Comparison of ENCODE assay signal across 9 cellular contexts in the genomic region with DNA sequence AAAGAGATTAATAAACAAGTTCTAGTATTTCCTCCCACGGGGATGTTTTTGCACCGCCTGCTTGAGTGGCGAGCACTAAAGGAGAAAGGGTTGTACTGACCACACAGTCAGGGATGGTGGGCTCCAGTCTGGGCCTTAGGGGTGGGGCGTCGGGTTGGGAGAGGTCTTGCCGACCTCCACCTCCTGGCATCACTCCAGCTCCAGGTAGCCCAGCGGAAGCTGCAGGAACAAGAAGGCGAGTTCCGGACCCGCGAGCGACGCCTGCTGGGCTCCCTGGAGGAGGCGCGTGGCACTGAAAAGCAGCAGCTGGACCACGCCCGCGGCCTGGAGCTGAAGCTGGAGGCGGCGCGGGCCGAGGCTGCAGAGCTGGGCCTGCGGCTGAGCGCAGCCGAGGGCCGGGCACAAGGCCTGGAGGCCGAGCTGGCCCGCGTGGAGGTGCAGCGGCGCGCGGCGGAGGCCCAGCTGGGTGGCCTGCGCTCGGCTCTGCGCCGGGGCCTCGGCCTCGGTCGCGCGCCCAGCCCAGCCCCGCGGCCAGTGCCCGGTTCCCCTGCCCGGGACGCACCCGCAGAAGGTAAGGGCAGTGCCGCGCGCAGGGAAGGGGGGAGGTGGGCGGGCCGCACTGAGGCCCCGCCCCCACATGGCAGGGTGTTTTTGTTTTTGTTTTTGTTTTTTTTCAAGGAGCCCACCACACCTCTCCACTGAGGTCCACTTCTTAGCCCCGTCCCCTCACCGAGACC. TPM values are rescaled to one million over a fixed set of nuclear protein-coding genes. Genes with fewer than 3 reads are reported as not detected.
A peak's percentile ranks its signal among the peaks of the same experiment; 100 is the strongest.
DNase-seq lines count a peak whose midpoint lies in the region; ATAC-seq and TF ChIP-seq lines count a peak whose summit lies in the region.
"Had no signal": no experiment of that assay in that cellular context is flagged by ENCODE, and none has a peak within 500 bp of the region (broad histone marks: within the 10 kb centered on the region; RNA-seq: fewer than 3 reads in every experiment).

No MANE protein-coding gene starts in this region.

- peak overlapping the region; percentile 87 for H3K27ac ChIP-seq in HEK293 (ENCODE audit: extremely low read depth, low read depth, low read length)
- H3K27ac ChIP-seq in endodermal cell (ENCODE audit: low read depth, low read length) = no peak overlapping the region
- H3K27ac ChIP-seq: epithelial cell of prostate had no signal

- H3K4me3 ChIP-seq in HEK293 (ENCODE audit: low read depth, low read length) (peak overlapping the region; percentile 36), endodermal cell (ENCODE audit: low read length) (peak overlapping the region; percentile 71)

- POLR2A ChIA-PET in HEK293 (lab: Yijun Ruan, JAX) = interaction anchor here (0.5 to 1.9 kb wide), 8 partner anchors 9 to 475 kb away, joined by 3 to 7 read pairs (median 3); a partner anchor contains a TSS
- POLR2A ChIA-PET in activated CD8-positive, alpha-beta T cell treated with anti-CD3 and anti-CD28 coated beads, Interleukin-2, amount 10 ng/mL, durations not matched to agents 7 days and 5 days (lab: Charles Lee) = interaction anchor here (1.3 to 1.8 kb wide), 2 partner anchors 12 to 56 kb away, joined by 3 to 5 read pairs; no protein-coding TSS in a partner anchor

- H3K9me3 Mint-ChIP-seq in activated CD8-positive, alpha-beta T cell treated with anti-CD3 and anti-CD28 coated beads, Interleukin-2, amount 10 ng/mL, durations not matched to agents 7 days and 5 days (ENCODE audit: insufficient read depth) = no peaks in the 10 kb centered on the region
- no peaks in the 10 kb centered on the region for H3K9me3 Mint-ChIP-seq in endodermal cell

- no peaks in the 10 kb centered on the region for H3K9me3 ChIP-seq in HEK293 (ENCODE audit: control insufficient read depth, insufficient read depth, low read depth, low read length)
- no peaks in the 10 kb centered on the region for H3K9me3 ChIP-seq in endodermal cell (ENCODE audit: control insufficient read depth, low read length)

- DNase-seq in DMS79 (lab: John Stamatoyannopoulos, UW) (peak; percentile 37), NCI-H460 (ENCODE audit: extremely low read depth, low read depth) (peak; percentile 72), endodermal cell (peak; percentile 98), midbrain (lab: John Stamatoyannopoulos, UW) (peak; percentile 37)
- DNase-seq in activated CD8-positive, alpha-beta T cell treated with anti-CD3 and anti-CD28 coated beads, Interleukin-2, amount 10 ng/mL, durations not matched to agents 7 days and 5 days = peak; percentile 85
- DNase-seq in stimulated activated CD8-positive, alpha-beta memory T cell treated with anti-CD3 and anti-CD28 coated beads, Interleukin-15, amount 100 ng/mL, for 48 hours (ENCODE audit: low read depth in 2 of 2) = peak; percentile 74 to 78

- peak overlapping the region; percentile 65 for H3K4me3 Mint-ChIP-seq in activated CD8-positive, alpha-beta T cell treated with anti-CD3 and anti-CD28 coated beads, Interleukin-2, amount 10 ng/mL, durations not matched to agents 7 days and 5 days
- H3K4me3 Mint-ChIP-seq in endodermal cell = peak overlapping the region; percentile 35

- H3K27me3 ChIP-seq in endodermal cell (ENCODE audit: control insufficient read depth, insufficient read depth, low read length, poor library complexity, severe bottlenecking) = no peaks in the 10 kb centered on the region

- peak; percentile 94 for ATAC-seq in activated CD8-positive, alpha-beta T cell treated with anti-CD3 and anti-CD28 coated beads, Interleukin-2, amount 10 ng/mL, durations not matched to agents 7 days and 5 days
- no peak for ATAC-seq in HG03097 (IDR thresholded peaks at IDR 0.05; ENCODE audit: low FRiP score, unreplicated experiment)

- peak overlapping the region; percentile 66 for H3K27ac Mint-ChIP-seq in activated CD8-positive, alpha-beta T cell treated with anti-CD3 and anti-CD28 coated beads, Interleukin-2, amount 10 ng/mL, durations not matched to agents 7 days and 5 days
- H3K27ac Mint-ChIP-seq in endodermal cell = peak overlapping the region; percentile 55

- H3K4me1 Mint-ChIP-seq in activated CD8-positive, alpha-beta T cell treated with anti-CD3 and anti-CD28 coated beads, Interleukin-2, amount 10 ng/mL, durations not matched to agents 7 days and 5 days (ENCODE audit: low read depth) = peaks cover 12% of the 10 kb centered on the region
- H3K4me1 Mint-ChIP-seq in endodermal cell = peaks cover 2% of the 10 kb centered on the region

- no peaks in the 10 kb centered on the region for H3K27me3 Mint-ChIP-seq in activated CD8-positive, alpha-beta T cell treated with anti-CD3 and anti-CD28 coated beads, Interleukin-2, amount 10 ng/mL, durations not matched to agents 7 days and 5 days (ENCODE audit: low read depth)
- H3K27me3 Mint-ChIP-seq in endodermal cell (ENCODE audit: insufficient read depth) = no peaks in the 10 kb centered on the region

- peaks cover 3% of the 10 kb centered on the region; the same call in 1 of the 2 replicates for H3K4me1 ChIP-seq in HEK293 (ENCODE audit: control insufficient read depth, insufficient read depth, low read length)
- H3K4me1 ChIP-seq in endodermal cell (ENCODE audit: control insufficient read depth, insufficient read depth, low read length) = no peaks in the 10 kb centered on the region

- WGBS in endodermal cell (ENCODE audit: insufficient coverage in 1 of 2, insufficient read length in 1 of 2), 2 experiments = 8 to 58% methylated on average over 6 to 54 of the region's 57 CpGs

- CTCF ChIA-PET in HEK293 (lab: Yijun Ruan, JAX) = interaction anchor here (0.6 to 8.7 kb wide), 29 partner anchors 8 to 396 kb away, joined by 3 to 115 read pairs (median 4); a partner anchor contains a TSS
- CTCF ChIA-PET in activated CD8-positive, alpha-beta T cell treated with anti-CD3 and anti-CD28 coated beads, Interleukin-2, amount 10 ng/mL, durations not matched to agents 7 days and 5 days (lab: Charles Lee) = interaction anchor here (0.6 to 3.5 kb wide), 29 partner anchors 9 to 1433 kb away, joined by 3 to 37 read pairs (median 4); a partner anchor contains a TSS

- no peaks in the 10 kb centered on the region for H3K36me3 Mint-ChIP-seq in activated CD8-positive, alpha-beta T cell treated with anti-CD3 and anti-CD28 coated beads, Interleukin-2, amount 10 ng/mL, durations not matched to agents 7 days and 5 days (ENCODE audit: low read depth)
- peaks cover 25% of the 10 kb centered on the region for H3K36me3 Mint-ChIP-seq in endodermal cell (ENCODE audit: low read depth)

- H3K36me3 ChIP-seq in HEK293 (ENCODE audit: control insufficient read depth in 2 of 2, insufficient read depth in 1 of 2, low read length in 2 of 2) = peaks cover 3 to 27% of the 10 kb centered on the region in 2 experiments; a peak in 2 of 3 replicates
- H3K36me3 ChIP-seq in endodermal cell (ENCODE audit: control insufficient read depth, insufficient read depth, low read length) = peaks cover 5% of the 10 kb centered on the region

- H3K9ac ChIP-seq in endodermal cell (ENCODE audit: extremely low read depth, low read length, poor library complexity, severe bottlenecking) = no peak overlapping the region

- TF ChIP-seq CTCF in HEK293 (tag by site-specific recombination; IDR thresholded peaks at IDR 0.05) (peak; percentile 94), endodermal cell (conservative IDR thresholded peaks at IDR 0.05) (peak; percentile 88)

TF ChIP-seq in HEK293, 187 proteins besides CTCF, POLR2A, EP300 and RAD21 (continues in another document):
- TF ChIP-seq, protein P1, sequence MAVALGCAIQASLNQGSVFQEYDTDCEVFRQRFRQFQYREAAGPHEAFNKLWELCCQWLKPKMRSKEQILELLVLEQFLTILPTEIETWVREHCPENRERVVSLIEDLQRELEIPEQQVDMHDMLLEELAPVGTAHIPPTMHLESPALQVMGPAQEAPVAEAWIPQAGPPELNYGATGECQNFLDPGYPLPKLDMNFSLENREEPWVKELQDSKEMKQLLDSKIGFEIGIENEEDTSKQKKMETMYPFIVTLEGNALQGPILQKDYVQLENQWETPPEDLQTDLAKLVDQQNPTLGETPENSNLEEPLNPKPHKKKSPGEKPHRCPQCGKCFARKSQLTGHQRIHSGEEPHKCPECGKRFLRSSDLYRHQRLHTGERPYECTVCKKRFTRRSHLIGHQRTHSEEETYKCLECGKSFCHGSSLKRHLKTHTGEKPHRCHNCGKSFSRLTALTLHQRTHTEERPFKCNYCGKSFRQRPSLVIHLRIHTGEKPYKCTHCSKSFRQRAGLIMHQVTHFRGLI (tag by site-specific recombination; IDR thresholded peaks at IDR 0.05) = no peak
- 0 out of 2 replicates have a peak, but pooled peaks have one; percentile 57 for TF ChIP-seq ZNF660 (tag by site-specific recombination; IDR thresholded peaks at IDR 0.05)
- TF ChIP-seq ZNF23 (tag by site-specific recombination; IDR thresholded peaks at IDR 0.05; ENCODE audit: borderline replicate concordance) = no peak
- no peak for TF ChIP-seq ZNF747 (tag by site-specific recombination; IDR thresholded peaks at IDR 0.05)
- TF ChIP-seq EGR2 (tag by site-specific recombination; IDR thresholded peaks at IDR 0.05; ENCODE audit: low read depth) = no peak
- TF ChIP-seq ZNF571 (tag by site-specific recombination; IDR thresholded peaks at IDR 0.05) = no peak
- TF ChIP-seq ZNF558 (tag by site-specific recombination; IDR thresholded peaks at IDR 0.05) = no peak
- peak; percentile 50; the same call in 1 of the 2 replicates for TF ChIP-seq ZIC2 (tag by site-specific recombination; IDR thresholded peaks at IDR 0.05)
- peak; percentile 72 for TF ChIP-seq SP2 (tag by site-specific recombination; IDR thresholded peaks at IDR 0.05)

RNA-seq across cellular contexts. Expression of a gene that starts 19.7 kb away (rescaled TPM):
- 0.49 and 0.52 TPM in 2 replicates for total RNA-seq in NCI-H460 (2014; rRNA removed; shearing (Covaris generic))
- 1.2 TPM in 1 of 2 replicates, not detected in the other for polyA plus RNA-seq in NCI-H460 (2014; cell fraction: nucleus; rRNA removed)
- total RNA-seq in activated CD8-positive, alpha-beta T cell treated with anti-CD3 and anti-CD28 coated beads, Interleukin-2, amount 10 ng/mL, durations not matched to agents 7 days and 5 days = not detected
- 100 to 1,000 TPM; 120 to 170 TPM for total RNA-seq in endodermal cell
- 187 TPM for polyA plus RNA-seq in endodermal cell (2013, experiment 1 of 2)
- polyA plus RNA-seq in endodermal cell (2013, experiment 2 of 2) = 180 TPM

RNA-seq across cellular contexts. Expression of a gene that starts 39.0 kb away (rescaled TPM):
- total RNA-seq in NCI-H460 (2014; rRNA removed; shearing (Covaris generic)) = 3.3 and 4.8 TPM in 2 replicates
- polyA plus RNA-seq in NCI-H460 (2014; cell fraction: nucleus; rRNA removed) = 30.1 and 37.3 TPM in 2 replicates
- 10 to 100 TPM; 31.7 to 33.1 TPM for total RNA-seq in activated CD8-positive, alpha-beta T cell treated with anti-CD3 and anti-CD28 coated beads, Interleukin-2, amount 10 ng/mL, durations not matched to agents 7 days and 5 days
- 10 to 100 TPM; 58.4 to 61.8 TPM for total RNA-seq in endodermal cell
- polyA plus RNA-seq in endodermal cell (2013, experiment 1 of 2) = 38.9 TPM
- polyA plus RNA-seq in endodermal cell (2013, experiment 2 of 2) = 33.9 TPM

RNA-seq across cellular contexts. Expression of a gene that starts 51.0 kb away (rescaled TPM):
- 23.2 and 30.9 TPM in 2 replicates for total RNA-seq in NCI-H460 (2014; rRNA removed; shearing (Covaris generic))
- 20.0 and 25.5 TPM in 2 replicates for polyA plus RNA-seq in NCI-H460 (2014; cell fraction: nucleus; rRNA removed)
- 10 to 100 TPM; 42.7 to 51.4 TPM for total RNA-seq in activated CD8-positive, alpha-beta T cell treated with anti-CD3 and anti-CD28 coated beads, Interleukin-2, amount 10 ng/mL, durations not matched to agents 7 days and 5 days
- 10 to 100 TPM; 69.4 to 82.6 TPM for total RNA-seq in endodermal cell
- 46.1 TPM for polyA plus RNA-seq in endodermal cell (2013, experiment 1 of 2)
- polyA plus RNA-seq in endodermal cell (2013, experiment 2 of 2) = 39.7 TPM

Comparison
In these comparisons a context has a peak if more than half of its experiments do, and no peak if none do; other contexts are left out.
1. DNase-seq: peak in every context shown above with its lines; median percentile 98 in endodermal cell; 85 in activated CD8-positive, alpha-beta T cell treated with anti-CD3 and anti-CD28 coated beads, Interleukin-2, amount 10 ng/mL, durations not matched to agents 7 days and 5 days; 76 in stimulated activated CD8-positive, alpha-beta memory T cell treated with anti-CD3 and anti-CD28 coated beads, Interleukin-15, amount 100 ng/mL, for 48 hours; 72 in NCI-H460; 37 in DMS79; 37 in midbrain.
2. RNA of a gene that starts 19.7 kb away (total RNA-seq): 120 to 170 TPM in endodermal cell; 0.49 to 0.52 TPM in NCI-H460 and not detected in activated CD8-positive, alpha-beta T cell treated with anti-CD3 and anti-CD28 coated beads, Interleukin-2, amount 10 ng/mL, durations not matched to agents 7 days and 5 days; every median in the first group is over 10 times any median in the second.